In the genomic region with DNA sequence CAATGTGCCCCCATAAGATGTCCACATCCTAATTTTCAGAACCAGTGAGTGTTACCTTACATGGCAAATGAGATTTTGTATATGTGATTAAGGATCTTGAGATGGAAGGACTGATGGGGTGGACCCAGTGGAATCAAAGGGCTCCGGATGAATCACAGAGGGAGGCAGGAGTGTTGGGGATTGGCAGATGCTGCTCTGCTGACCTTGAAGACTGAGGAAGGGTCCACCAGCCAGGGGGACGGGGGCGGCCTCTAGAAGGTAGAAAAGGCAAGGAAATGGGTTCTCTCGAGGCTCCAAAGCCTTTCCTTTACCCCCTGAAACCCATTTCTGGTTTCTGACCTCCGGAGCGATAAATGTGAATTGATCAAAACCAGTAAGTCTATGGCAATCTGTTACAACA, we compare ENCODE assay signal across 21 cellular contexts.
"Had no signal": no experiment of that assay in that cellular context is flagged by ENCODE, and none has a peak within 500 bp of the region (broad histone marks: within the 10 kb centered on the region; RNA-seq: fewer than 3 reads in every experiment).

No MANE protein-coding gene starts in this region.

- H3K9me3 ChIP-seq: spleen, thyroid gland, upper lobe of right lung had no signal

- H3K4me3 Mint-ChIP-seq: activated naive CD8-positive, alpha-beta T cell; activated T-cell treated with anti-CD3 and anti-CD28 coated beads, Interleukin-2, amount 50 U/mL, for 24 hours; nephron; WTC11 had no signal

- H3K27me3 ChIP-seq: spleen, thyroid gland, upper lobe of right lung had no signal

- ATAC-seq: left ventricle myocardium superior; stimulated activated naive CD8-positive, alpha-beta T cell treated with anti-CD3 and anti-CD28 coated beads, Interleukin-15, Interleukin-2, amounts not matched to agents 100 U/mL and 50 U/mL, for 24 hours; upper lobe of right lung; WTC11 had no signal

- H3K9me3 Mint-ChIP-seq: activated T-cell treated with anti-CD3 and anti-CD28 coated beads, Interleukin-2, amount 50 U/mL, for 24 hours; activated T-helper 2 cell treated with anti-CD3 and anti-CD28 coated beads, Interferon-gamma antibody, Interleukin-2, Interleukin-4, amounts not matched to agents 10 μg/mL and 5 μg/mL and 100 μg/mL, durations not matched to agents 14 hours and 24 hours and 36 hours; nephron; WTC11 had no signal

- H3K27ac ChIP-seq: upper lobe of right lung had no signal

- DNase-seq: activated naive CD4-positive, alpha-beta T cell; activated T-cell treated with anti-CD3 and anti-CD28 coated beads, Interleukin-2, amount 50 U/mL, for 24 hours; amniotic stem cell; cortex of kidney; erythroblast; foreskin fibroblast; hippocampal formation; left ventricle myocardium superior; mammary epithelial cell; retina; stimulated activated CD4-positive, alpha-beta T cell treated with anti-CD3 and anti-CD28 coated beads, Interleukin-4, amount 100 ng/mL, for 1 hour; stimulated activated naive CD8-positive, alpha-beta T cell treated with anti-CD3 and anti-CD28 coated beads, Interleukin-15, Interleukin-2, amounts not matched to agents 100 U/mL and 50 U/mL, for 24 hours; T-helper 9 cell had no signal

- H3K27ac Mint-ChIP-seq: activated naive CD8-positive, alpha-beta T cell; activated T-cell treated with anti-CD3 and anti-CD28 coated beads, Interleukin-2, amount 50 U/mL, for 24 hours; activated T-helper 2 cell treated with anti-CD3 and anti-CD28 coated beads, Interferon-gamma antibody, Interleukin-2, Interleukin-4, amounts not matched to agents 10 μg/mL and 5 μg/mL and 100 μg/mL, durations not matched to agents 14 hours and 24 hours and 36 hours; progenitor cell of endocrine pancreas; WTC11 had no signal

- H3K4me3 ChIP-seq: spleen, thyroid gland, upper lobe of right lung had no signal

- H3K27me3 Mint-ChIP-seq: activated naive CD8-positive, alpha-beta T cell; activated T-cell treated with anti-CD3 and anti-CD28 coated beads, Interleukin-2, amount 50 U/mL, for 24 hours; progenitor cell of endocrine pancreas had no signal
